ENCODE assay signal across 16 cellular contexts in genomic region chr2:199461455-199462166, GRCh38. TPM values are rescaled to one million over a fixed set of nuclear protein-coding genes. Genes with fewer than 3 reads are reported as not detected.
DNase-seq lines count a peak whose midpoint lies in the region; ATAC-seq and TF ChIP-seq lines count a peak whose summit lies in the region.
"Had no signal": no experiment of that assay in that cellular context is flagged by ENCODE, and none has a peak within 500 bp of the region (broad histone marks: within the 10 kb centered on the region; RNA-seq: fewer than 3 reads in every experiment).

No MANE protein-coding gene starts in this region.

- no peak for ATAC-seq in RWPE2 (ENCODE audit: low read depth)
- ATAC-seq in activated T-cell treated with anti-CD3 and anti-CD28 coated beads, Interleukin-2, amount 50 U/mL, for 4 hours, result no peak

- H3K4me1 Mint-ChIP-seq in T-helper 2 cell treated with Interferon-gamma antibody and Interleukin-4, amounts not matched to agents 5 μg/mL and 100 μg/mL, for 36 hours (ENCODE audit: low read depth), result peaks cover 16% of the 10 kb centered on the region
- peaks cover 27% of the 10 kb centered on the region for H3K4me1 Mint-ChIP-seq in activated T-cell treated with anti-CD3 and anti-CD28 coated beads, Interleukin-2, amount 50 U/mL, for 4 hours (ENCODE audit: low read depth)

- DNase-seq in T-helper 2 cell treated with Interferon-gamma antibody and Interleukin-4, amounts not matched to agents 5 μg/mL and 100 μg/mL, for 36 hours (ENCODE audit: low spot score), result no peak
- no peak for DNase-seq in T-helper 2 cell
- DNase-seq in RWPE2 (ENCODE audit: low spot score), result no peak
- DNase-seq in fibroblast of the aortic adventitia (ENCODE audit: low read depth), result no peak
- peak; percentile 56 for DNase-seq in retina
- DNase-seq in NCI-H2171 treated with DMSO at 0.1 percent for 48 hours (lab: John Stamatoyannopoulos, UW), result no peak
- no peak for DNase-seq in activated T-cell treated with anti-CD3 and anti-CD28 coated beads, Interleukin-2, amount 50 U/mL, for 4 hours
- DNase-seq in COLO668 (lab: John Stamatoyannopoulos, UW; ENCODE audit: unreplicated experiment), result no peak
- DNase-seq: 8988T, activated B cell treated with CpG ODN at 0.5 μM for 24 hours, activated T-cell treated with anti-CD3 and anti-CD28 coated beads for 4 hours, NCI-H1436 treated with DMSO at 0.1 percent for 48 hours, NCI-H69, SJCRH30, small intestine, tibial artery had no signal

- peaks cover 72% of the 10 kb centered on the region for H3K27me3 Mint-ChIP-seq in T-helper 2 cell treated with Interferon-gamma antibody and Interleukin-4, amounts not matched to agents 5 μg/mL and 100 μg/mL, for 36 hours (ENCODE audit: low read depth)
- H3K27me3 Mint-ChIP-seq in activated T-cell treated with anti-CD3 and anti-CD28 coated beads, Interleukin-2, amount 50 U/mL, for 4 hours (ENCODE audit: low read depth), result peaks cover 71% of the 10 kb centered on the region

- H3K4me3 ChIP-seq in RWPE2 (ENCODE audit: severe bottlenecking) (no peak overlapping the region), fibroblast of the aortic adventitia (ENCODE audit: low read depth, low read length) (peak overlapping the region; percentile 28)

- H3K4me3 Mint-ChIP-seq in T-helper 2 cell treated with Interferon-gamma antibody and Interleukin-4, amounts not matched to agents 5 μg/mL and 100 μg/mL, for 36 hours, result no peak overlapping the region
- H3K4me3 Mint-ChIP-seq in activated T-cell treated with anti-CD3 and anti-CD28 coated beads, Interleukin-2, amount 50 U/mL, for 4 hours, result no peak overlapping the region
- H3K4me3 Mint-ChIP-seq: activated B cell treated with CpG ODN at 0.5 μM for 24 hours had no signal

- peak overlapping the region; percentile 63 for H3K27ac Mint-ChIP-seq in T-helper 2 cell treated with Interferon-gamma antibody and Interleukin-4, amounts not matched to agents 5 μg/mL and 100 μg/mL, for 36 hours
- H3K27ac Mint-ChIP-seq: activated B cell treated with CpG ODN at 0.5 μM for 24 hours had no signal

- H3K9me3 Mint-ChIP-seq in T-helper 2 cell treated with Interferon-gamma antibody and Interleukin-4, amounts not matched to agents 5 μg/mL and 100 μg/mL, for 36 hours, result no peaks in the 10 kb centered on the region
- H3K9me3 Mint-ChIP-seq in activated T-cell treated with anti-CD3 and anti-CD28 coated beads, Interleukin-2, amount 50 U/mL, for 4 hours, result peaks cover 13% of the 10 kb centered on the region

- peak overlapping the region; percentile 85 for H3K27ac ChIP-seq in RWPE2 (ENCODE audit: poor library complexity, severe bottlenecking)
- H3K27ac ChIP-seq: SJCRH30, tibial artery had no signal

- H3K36me3 Mint-ChIP-seq in T-helper 2 cell treated with Interferon-gamma antibody and Interleukin-4, amounts not matched to agents 5 μg/mL and 100 μg/mL, for 36 hours (ENCODE audit: low read depth), result peaks cover 7% of the 10 kb centered on the region
- no peaks in the 10 kb centered on the region for H3K36me3 Mint-ChIP-seq in activated T-cell treated with anti-CD3 and anti-CD28 coated beads, Interleukin-2, amount 50 U/mL, for 4 hours (ENCODE audit: insufficient read depth)

- H3K4me1 ChIP-seq in RWPE2 (ENCODE audit: insufficient read depth, poor library complexity, severe bottlenecking), result no peaks in the 10 kb centered on the region
- H3K4me1 ChIP-seq: SJCRH30 had no signal

- no peaks in the 10 kb centered on the region for H3K9me3 ChIP-seq in RWPE2 (ENCODE audit: severe bottlenecking)
- H3K9me3 ChIP-seq: SJCRH30 had no signal

- no peak for TF ChIP-seq CTCF in RWPE2 (IDR thresholded peaks at IDR 0.05; ENCODE audit: poor library complexity, severe bottlenecking)
- TF ChIP-seq CTCF in fibroblast of the aortic adventitia (IDR thresholded peaks at IDR 0.05; ENCODE audit: insufficient read depth, low read length), result no peak

- no peaks in the 10 kb centered on the region for H3K36me3 ChIP-seq in RWPE2 (ENCODE audit: low read depth)
- H3K36me3 ChIP-seq: SJCRH30, tibial artery had no signal

- H3K27me3 ChIP-seq in RWPE2 (ENCODE audit: insufficient read depth, poor library complexity, severe bottlenecking), result no peaks in the 10 kb centered on the region
- H3K27me3 ChIP-seq: SJCRH30 had no signal

RNA-seq across cellular contexts. Expression of gene SATB2, which starts 3.9 kb away (rescaled TPM):
- total RNA-seq in fibroblast of the aortic adventitia (ENCODE audit: low replicate concordance), result 2.3 and 12.7 TPM in 2 replicates
- total RNA-seq in activated T-cell treated with anti-CD3 and anti-CD28 coated beads, Interleukin-2, amount 50 U/mL, for 4 hours, result under 1 TPM; 0.14 to 0.30 (median 0.18) TPM
